1 cellular context compared by ENCODE assay signal in genomic region chr5:168860081-168860480, GRCh38.
TF ChIP-seq lines count a peak whose summit lies in the region.

No MANE protein-coding gene starts in this region.

TF ChIP-seq in HEK293, 187 proteins besides CTCF, POLR2A, EP300 and RAD21 (continued from another document):
- TF ChIP-seq TSHZ1 (tag by site-specific recombination; IDR thresholded peaks at IDR 0.05; ENCODE audit: borderline replicate concordance) = no peak
